In genomic region chr10:19983880-19984279, GRCh38 we compare ENCODE assay signal across 1 cellular context.
TF ChIP-seq lines count a peak whose summit lies in the region.

No MANE protein-coding gene starts in this region.

TF ChIP-seq in GM23338, 12 proteins besides CTCF, POLR2A, EP300 and RAD21 (continued from another document):
- TF ChIP-seq REST (IDR thresholded peaks at IDR 0.05; ENCODE audit: unreplicated experiment) (no peak), POLR2AphosphoS5 (IDR thresholded peaks at IDR 0.05; ENCODE audit: low read depth) (no peak)
